ENCODE assay signal across 13 cellular contexts in the genomic region with DNA sequence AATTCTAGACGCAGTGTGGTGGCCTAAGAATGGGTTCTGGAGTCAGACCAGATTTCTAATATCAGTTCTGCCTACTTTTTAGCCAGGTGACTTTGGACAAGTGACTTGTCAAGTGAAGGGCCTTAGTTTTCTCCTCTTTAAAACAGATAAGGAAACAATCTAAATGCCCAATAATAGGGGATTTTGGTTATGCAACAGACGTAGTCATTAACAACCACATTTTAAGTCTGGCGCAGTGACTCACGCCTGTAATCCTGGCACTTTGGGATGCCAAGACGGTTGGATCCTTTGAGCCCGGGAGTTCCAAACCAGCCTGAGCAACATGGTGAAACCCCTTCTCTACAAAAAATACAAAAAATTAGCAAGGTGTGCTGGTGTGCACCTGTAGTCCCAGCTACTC. TPM values are rescaled to one million over a fixed set of nuclear protein-coding genes. Genes with fewer than 3 reads are reported as not detected.
DNase-seq lines count a peak whose midpoint lies in the region; ATAC-seq and TF ChIP-seq lines count a peak whose summit lies in the region.
"Had no signal": no experiment of that assay in that cellular context is flagged by ENCODE, and none has a peak within 500 bp of the region (broad histone marks: within the 10 kb centered on the region; RNA-seq: fewer than 3 reads in every experiment).

No MANE protein-coding gene starts in this region.

- TF ChIP-seq CTCF in epithelial cell of esophagus (IDR thresholded peaks at IDR 0.05; ENCODE audit: insufficient read depth, low read depth, low read length, missing control alignments) (no peak), sigmoid colon (IDR thresholded peaks at IDR 0.05) (no peak)

- intact Hi-C loops in sigmoid colon (cut with DNase I) = loop anchor here (10.0 kb wide), 1 partner anchor 71 kb away; no protein-coding TSS in a partner anchor

- 86 to 87% methylated on average over 6 of the region's 6 CpGs for WGBS in sigmoid colon, 2 donors

- no peak for TF ChIP-seq POLR2A in sigmoid colon (IDR thresholded peaks at IDR 0.05)

- no peak for TF ChIP-seq EP300 in sigmoid colon (IDR thresholded peaks at IDR 0.05)

- H3K9me3 ChIP-seq in sigmoid colon = no peaks in the 10 kb centered on the region
- H3K9me3 ChIP-seq: A549 had no signal

- peaks cover 0 to 16% (median 12%) of the 10 kb centered on the region in 4 donors for H3K4me1 ChIP-seq in sigmoid colon

- H3K27me3 ChIP-seq in sigmoid colon = no peaks in the 10 kb centered on the region

- H3K4me3 ChIP-seq in epithelial cell of esophagus (ENCODE audit: low read length) (no peak overlapping the region), sigmoid colon (no peak overlapping the region)
- H3K4me3 ChIP-seq: lung had no signal

- no peaks in the 10 kb centered on the region for H3K36me3 ChIP-seq in sigmoid colon

- peak overlapping the region in 3 of 4 donors; percentile 88 to 93 (median 90) for H3K27ac ChIP-seq in sigmoid colon

- no peak for ATAC-seq in GM18909 (IDR thresholded peaks at IDR 0.05; ENCODE audit: poor library complexity, unreplicated experiment)

- DNase-seq in NCI-H2227 (lab: John Stamatoyannopoulos, UW; ENCODE audit: unreplicated experiment) = peak; percentile 14
- DNase-seq in NCI-H2227 treated with DMSO at 0.1 percent for 48 hours (lab: John Stamatoyannopoulos, UW) = no peak
- peak; percentile 45 for DNase-seq in RPMI7951 (ENCODE audit: low read depth)
- DNase-seq in epithelial cell of esophagus (ENCODE audit: low read depth) = peak; percentile 28
- no peak for DNase-seq in sigmoid colon
- no peak for DNase-seq in putamen (ENCODE audit: low spot score)
- DNase-seq in activated gamma-delta T cell treated with Interleukin-2 at 50 U/mL for 16 hours = no peak
- DNase-seq: foreskin fibroblast, NCI-H2171, Right ventricle myocardium superior had no signal

RNA-seq across cellular contexts. Expression of gene ZMYM3, which starts 2.1 kb away (rescaled TPM):
- 19.7 and 23.2 TPM in 2 replicates for total RNA-seq in RPMI7951 (2014; rRNA removed; shearing (Covaris generic))
- total RNA-seq in sigmoid colon = 10 to 100 TPM; 12.4 to 23.5 (median 14.6) TPM
- polyA plus RNA-seq in sigmoid colon = 1 to 10 TPM; 2.4 to 9.6 (median 2.8) TPM

RNA-seq across cellular contexts. Expression of gene NONO, which starts 27.4 kb away (rescaled TPM):
- 487 and 489 TPM in 2 replicates for total RNA-seq in RPMI7951 (2014; rRNA removed; shearing (Covaris generic))
- 100 to 1,000 TPM; 170 to 214 (median 194) TPM for total RNA-seq in sigmoid colon
- polyA plus RNA-seq in sigmoid colon = 100 to 1,000 TPM in 1 of 3 donors, 10 to 100 TPM in 2; 79.8 to 169 (median 87.1) TPM

RNA-seq across cellular contexts. Expression of gene GJB1, which starts 33.0 kb away (rescaled TPM):
- total RNA-seq in RPMI7951 (2014; rRNA removed; shearing (Covaris generic)) = not detected in 2 replicates
- total RNA-seq in sigmoid colon = not detected
- polyA plus RNA-seq in sigmoid colon = 10 to 100 TPM; 12.6 to 65.6 (median 16.2) TPM
- total RNA-seq: Right ventricle myocardium superior had no signal

RNA-seq across cellular contexts. Expression of gene ITGB1BP2, which starts 45.5 kb away (rescaled TPM):
- total RNA-seq in RPMI7951 (2014; rRNA removed; shearing (Covaris generic)) = 0.96 and 0.98 TPM in 2 replicates
- 10 to 100 TPM in 2 of 4 donors, 1 to 10 TPM in 2; 6.3 to 14.1 (median 10.3) TPM for total RNA-seq in sigmoid colon
- polyA plus RNA-seq in sigmoid colon = 1 to 10 TPM in 2 of 3 donors, not detected in 1; 1.2 to 3.6 TPM

Comparison
In these comparisons a context has a peak if more than half of its experiments do, and no peak if none do; other contexts are left out.
1. DNase-seq: peak in NCI-H2227 (single experiment), RPMI7951 (single experiment) and epithelial cell of esophagus (single experiment); none in NCI-H2227 treated with DMSO at 0.1 percent for 48 hours (single experiment), sigmoid colon (single experiment), putamen (single experiment) and activated gamma-delta T cell treated with Interleukin-2 at 50 U/mL for 16 hours (single experiment).